Comparison of ENCODE assay signal across 15 cellular contexts in the genomic region with DNA sequence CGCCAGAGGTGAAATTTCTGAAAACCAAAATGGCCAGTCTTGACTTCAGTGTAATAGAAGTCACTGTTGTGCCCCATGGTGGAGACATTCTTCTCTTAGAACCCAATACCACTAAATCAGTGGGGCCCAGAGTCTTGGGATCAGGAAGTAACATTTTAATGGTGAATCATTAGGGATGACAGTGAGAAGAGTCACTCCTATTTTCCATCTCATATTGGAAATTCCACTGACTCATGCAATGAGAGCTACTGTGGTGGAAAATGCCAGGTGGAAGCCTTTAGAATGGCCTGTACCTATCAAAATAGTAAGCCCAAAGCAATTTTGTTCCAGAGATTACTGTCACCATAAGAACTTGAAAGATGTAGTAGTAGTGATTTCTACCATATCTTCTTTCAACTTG. TPM values are rescaled to one million over a fixed set of nuclear protein-coding genes. Genes with fewer than 3 reads are reported as not detected.
DNase-seq lines count a peak whose midpoint lies in the region; ATAC-seq, FAIRE-seq and TF ChIP-seq lines count a peak whose summit lies in the region.
"Had no signal": no experiment of that assay in that cellular context is flagged by ENCODE, and none has a peak within 500 bp of the region (broad histone marks: within the 10 kb centered on the region; RNA-seq: fewer than 3 reads in every experiment).

No MANE protein-coding gene starts in this region.

- H3K4me3 ChIP-seq in kidney (ENCODE audit: low read length in 2 of 2) = no peak overlapping the region
- H3K4me3 ChIP-seq: hepatocyte had no signal

- peaks cover 3% of the 10 kb centered on the region for H3K36me3 Mint-ChIP-seq in activated naive CD8-positive, alpha-beta T cell
- H3K36me3 Mint-ChIP-seq in activated naive CD8-positive, alpha-beta T cell treated with anti-CD3 and anti-CD28 coated beads for 36 hours = no peaks in the 10 kb centered on the region
- H3K36me3 Mint-ChIP-seq in glutamatergic neuron (ENCODE audit: unreplicated experiment) = no peaks in the 10 kb centered on the region
- H3K36me3 Mint-ChIP-seq: CD8-positive, alpha-beta T cell had no signal

- no peaks in the 10 kb centered on the region for H3K36me3 ChIP-seq in kidney (ENCODE audit: control insufficient read depth in 1 of 2, insufficient read depth in 2 of 2, low read length in 2 of 2)

- H3K27ac ChIP-seq in kidney (ENCODE audit: low read depth in 2 of 2, low read length in 2 of 2) = no peak overlapping the region
- H3K27ac ChIP-seq: hepatocyte, KMS-11 had no signal

- H3K4me3 Mint-ChIP-seq in activated naive CD8-positive, alpha-beta T cell = peak overlapping the region; percentile 8
- no peak overlapping the region for H3K4me3 Mint-ChIP-seq in activated naive CD8-positive, alpha-beta T cell treated with anti-CD3 and anti-CD28 coated beads for 36 hours
- H3K4me3 Mint-ChIP-seq in stimulated activated naive CD8-positive, alpha-beta T cell treated with anti-CD3 and anti-CD28 coated beads, Interleukin-15, amount 100 ng/mL, for 72 hours = no peak overlapping the region
- H3K4me3 Mint-ChIP-seq in glutamatergic neuron (ENCODE audit: unreplicated experiment) = no peak overlapping the region
- H3K4me3 Mint-ChIP-seq: CD8-positive, alpha-beta T cell had no signal

- TF ChIP-seq CTCF in kidney (IDR thresholded peaks at IDR 0.05; ENCODE audit: borderline replicate concordance, extremely low read depth, insufficient read depth) = no peak
- no peak for TF ChIP-seq CTCF in glutamatergic neuron (IDR thresholded peaks at IDR 0.05; ENCODE audit: partially characterized antibody, unreplicated experiment)

- no peaks in the 10 kb centered on the region for H3K9me3 ChIP-seq in kidney (ENCODE audit: control insufficient read depth in 1 of 2, low read length in 2 of 2)

- H3K27ac Mint-ChIP-seq in activated naive CD8-positive, alpha-beta T cell = peak overlapping the region; percentile 62
- no peak overlapping the region for H3K27ac Mint-ChIP-seq in activated naive CD8-positive, alpha-beta T cell treated with anti-CD3 and anti-CD28 coated beads for 36 hours
- no peak overlapping the region for H3K27ac Mint-ChIP-seq in stimulated activated naive CD8-positive, alpha-beta T cell treated with anti-CD3 and anti-CD28 coated beads, Interleukin-15, amount 100 ng/mL, for 72 hours
- H3K27ac Mint-ChIP-seq in glutamatergic neuron (ENCODE audit: unreplicated experiment) = no peak overlapping the region
- H3K27ac Mint-ChIP-seq: CD8-positive, alpha-beta T cell had no signal

- intact Hi-C loops in kidney (cut with DNase I) = loop anchor here (10.0 kb wide), 1 partner anchor 59 kb away; no protein-coding TSS in a partner anchor

- H3K4me1 Mint-ChIP-seq in activated naive CD8-positive, alpha-beta T cell (ENCODE audit: low read depth) = peaks cover 12% of the 10 kb centered on the region
- H3K4me1 Mint-ChIP-seq in activated naive CD8-positive, alpha-beta T cell treated with anti-CD3 and anti-CD28 coated beads for 36 hours = peaks cover 11% of the 10 kb centered on the region
- peaks cover 8% of the 10 kb centered on the region for H3K4me1 Mint-ChIP-seq in stimulated activated naive CD8-positive, alpha-beta T cell treated with anti-CD3 and anti-CD28 coated beads, Interleukin-15, amount 100 ng/mL, for 72 hours
- no peaks in the 10 kb centered on the region for H3K4me1 Mint-ChIP-seq in glutamatergic neuron (ENCODE audit: low read depth, unreplicated experiment)

- H3K9ac ChIP-seq in kidney (ENCODE audit: low read length in 2 of 2) = no peak overlapping the region
- H3K9ac ChIP-seq: KMS-11 had no signal

- H3K9me3 Mint-ChIP-seq in activated naive CD8-positive, alpha-beta T cell (ENCODE audit: low read depth) = no peaks in the 10 kb centered on the region
- peaks cover 7% of the 10 kb centered on the region for H3K9me3 Mint-ChIP-seq in activated naive CD8-positive, alpha-beta T cell treated with anti-CD3 and anti-CD28 coated beads for 36 hours
- H3K9me3 Mint-ChIP-seq in stimulated activated naive CD8-positive, alpha-beta T cell treated with anti-CD3 and anti-CD28 coated beads, Interleukin-15, amount 100 ng/mL, for 72 hours = no peaks in the 10 kb centered on the region
- peaks cover 2% of the 10 kb centered on the region for H3K9me3 Mint-ChIP-seq in glutamatergic neuron (ENCODE audit: unreplicated experiment)
- H3K9me3 Mint-ChIP-seq: CD8-positive, alpha-beta T cell had no signal

- ATAC-seq in esophagus mucosa (peak; percentile 85), HG03175 (IDR thresholded peaks at IDR 0.05; ENCODE audit: unreplicated experiment) (no peak)
- peak; percentile 49 for ATAC-seq in stimulated activated naive CD8-positive, alpha-beta T cell treated with anti-CD3 and anti-CD28 coated beads, Interleukin-15, amount 100 ng/mL, for 72 hours
- ATAC-seq: CD8-positive, alpha-beta T cell had no signal

- peak; percentile 94 for FAIRE-seq in RCC 7860 (lab: Jason Lieb, UNC)
- no peak for FAIRE-seq in kidney (lab: Jason Lieb, UNC)
- FAIRE-seq: GM12892 had no signal

- no peaks in the 10 kb centered on the region for H3K4me1 ChIP-seq in kidney (ENCODE audit: control insufficient read depth in 1 of 2, insufficient read depth in 1 of 2, low read depth in 1 of 2, low read length in 2 of 2)

- H3K27me3 Mint-ChIP-seq in activated naive CD8-positive, alpha-beta T cell = peaks cover 21% of the 10 kb centered on the region
- peaks cover 31% of the 10 kb centered on the region for H3K27me3 Mint-ChIP-seq in activated naive CD8-positive, alpha-beta T cell treated with anti-CD3 and anti-CD28 coated beads for 36 hours
- peaks cover 28% of the 10 kb centered on the region for H3K27me3 Mint-ChIP-seq in stimulated activated naive CD8-positive, alpha-beta T cell treated with anti-CD3 and anti-CD28 coated beads, Interleukin-15, amount 100 ng/mL, for 72 hours
- H3K27me3 Mint-ChIP-seq in glutamatergic neuron (ENCODE audit: unreplicated experiment) = no peaks in the 10 kb centered on the region

- no peak for DNase-seq in activated naive CD8-positive, alpha-beta T cell treated with anti-CD3 and anti-CD28 coated beads for 36 hours
- DNase-seq in RCC 7860 (ENCODE audit: low spot score) (peak; percentile 94), kidney (no peak), glutamatergic neuron (no peak)
- no peak for DNase-seq in stimulated activated naive CD8-positive, alpha-beta T cell treated with anti-CD3 and anti-CD28 coated beads, Interleukin-15, amount 100 ng/mL, for 72 hours
- DNase-seq: CD8-positive, alpha-beta T cell; central memory CD4-positive, alpha-beta T cell; NCI-H510A; stimulated activated naive CD4-positive, alpha-beta T cell treated with Interleukin-2 at 50 U/mL for 16 hours had no signal

RNA-seq across cellular contexts. Expression of gene PPM1J, which starts 20.6 kb away (rescaled TPM):
- total RNA-seq in activated naive CD8-positive, alpha-beta T cell treated with anti-CD3 and anti-CD28 coated beads for 36 hours = under 1 TPM; 0.80 to 0.94 TPM
- total RNA-seq in esophagus mucosa = 2.1 TPM
- total RNA-seq in kidney = 2.0 TPM
- polyA plus RNA-seq in kidney (ENCODE audit: insufficient read depth, low read depth, low replicate concordance) = 3.4 TPM
- 0.69 TPM for total RNA-seq in glutamatergic neuron (ENCODE audit: unreplicated experiment)

RNA-seq across cellular contexts. Expression of gene RHOC, which starts 28.8 kb away (rescaled TPM):
- total RNA-seq in activated naive CD8-positive, alpha-beta T cell treated with anti-CD3 and anti-CD28 coated beads for 36 hours = 10 to 100 TPM; 23.8 to 26.2 TPM
- total RNA-seq in esophagus mucosa (69.5 TPM), kidney (270 TPM), glutamatergic neuron (ENCODE audit: unreplicated experiment) (130 TPM)
- polyA plus RNA-seq in kidney (ENCODE audit: insufficient read depth, low read depth, low replicate concordance) = 501 TPM
